In genomic region chr1:3338725-3339070, GRCh38 we compare ENCODE assay signal across 24 cellular contexts.
"Had no signal": no experiment of that assay in that cellular context is flagged by ENCODE, and none has a peak within 500 bp of the region (broad histone marks: within the 10 kb centered on the region; RNA-seq: fewer than 3 reads in every experiment).

No MANE protein-coding gene starts in this region.

- H3K9ac ChIP-seq: SK-N-SH had no signal

- DNase-seq: activated CD4-positive, alpha-beta memory T cell treated with anti-CD3 and anti-CD28 coated beads, Interleukin-2, amount 10 ng/mL, durations not matched to agents 7 days and 5 days; activated CD4-positive, alpha-beta T cell treated with anti-CD3 and anti-CD28 coated beads, Interleukin-2, amount 10 ng/mL, durations not matched to agents 24 days and 14 days; activated CD8-positive, alpha-beta memory T cell treated with anti-CD3 and anti-CD28 coated beads, Interleukin-2, amount 50 U/mL, for 48 hours; activated gamma-delta T cell treated with Interleukin-2 at 50 U/mL for 16 hours; activated T-cell treated with anti-CD3 and anti-CD28 coated beads, Interleukin-2, amount 50 U/mL, for 24 hours; foreskin fibroblast; head of caudate nucleus; hypothalamus; immature natural killer cell; kidney; psoas muscle; SK-N-SH; stimulated activated CD4-positive, alpha-beta T cell treated with anti-CD3 and anti-CD28 coated beads, Interleukin-1b, Interleukin-23, amount 100 ng/mL, for 48 hours; stimulated activated naive B cell treated with anti-CD40 and anti-IgM and Interleukin-4, amounts not matched to agents 10 μg/mL and 1 μg/mL and 100 μg/mL, for 72 hours; SW 1271; T-helper 9 cell; transverse colon; WERI-Rb-1 had no signal

- H3K36me3 ChIP-seq: left lung, neutrophil, stomach, transverse colon, WERI-Rb-1 had no signal

- H3K4me3 ChIP-seq: left lung, psoas muscle, smooth muscle cell, stomach, transverse colon had no signal

- H3K27me3 ChIP-seq: neutrophil, transverse colon had no signal

- H3K27ac ChIP-seq: left lung, neutrophil, psoas muscle, transverse colon, WERI-Rb-1 had no signal

- H3K4me1 ChIP-seq: left lung, psoas muscle, transverse colon had no signal

- ATAC-seq: activated CD4-positive, CD25-positive, alpha-beta regulatory T cell treated with anti-CD3 and anti-CD28 coated beads, Interleukin-2, amount 50 U/mL, for 24 hours; activated T-helper 17 cell treated with anti-CD3 and anti-CD28 coated beads, Interleukin-2, amount 50 U/mL, for 72 hours; left lung; psoas muscle; stimulated activated naive B cell treated with anti-CD40 and anti-IgM and Interleukin-4, amounts not matched to agents 10 μg/mL and 1 μg/mL and 100 μg/mL, for 72 hours had no signal

- H3K4me2 ChIP-seq: SK-N-SH, smooth muscle cell had no signal

- H3K9me3 ChIP-seq: neutrophil, SK-N-SH had no signal
